ENCODE assay signal across 8 cellular contexts in the genomic region with DNA sequence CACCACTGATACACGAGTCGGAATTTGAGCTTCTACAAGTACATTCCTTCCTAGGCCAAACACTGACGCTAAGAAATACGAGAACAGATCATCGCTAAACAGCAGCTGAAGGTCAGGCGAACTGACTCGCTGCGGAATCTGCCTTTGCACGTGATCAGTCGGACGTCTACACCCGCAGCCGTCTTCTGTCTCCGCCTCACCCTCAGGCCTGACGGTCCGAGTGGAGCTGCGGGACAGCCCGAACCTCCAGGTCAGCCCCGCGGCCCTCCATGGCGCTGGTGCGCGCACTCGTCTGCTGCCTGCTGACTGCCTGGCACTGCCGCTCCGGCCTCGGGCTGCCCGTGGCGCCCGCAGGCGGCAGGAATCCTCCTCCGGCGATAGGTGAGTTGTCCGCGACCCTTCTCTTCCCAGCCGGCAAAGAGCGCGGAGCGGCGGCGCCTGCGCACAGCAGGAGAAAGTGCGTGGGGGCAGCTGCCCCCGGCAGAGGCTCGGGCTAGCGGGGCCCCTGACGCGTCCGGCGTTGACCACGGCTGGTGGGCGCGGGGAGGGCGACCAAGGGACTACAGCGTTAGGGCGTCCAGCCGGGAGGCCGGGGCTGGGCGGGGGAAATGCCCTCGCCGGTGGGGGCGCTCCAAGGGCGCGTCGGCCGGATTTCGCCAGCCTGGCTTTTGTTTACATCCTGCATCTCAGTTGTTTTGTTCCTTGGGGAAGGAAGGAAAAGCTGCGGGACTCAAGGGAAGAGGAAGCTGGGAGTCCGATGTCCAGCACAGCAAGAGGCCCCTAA. TPM values are rescaled to one million over a fixed set of nuclear protein-coding genes. Genes with fewer than 3 reads are reported as not detected.
DNase-seq lines count a peak whose midpoint lies in the region; ATAC-seq, FAIRE-seq and TF ChIP-seq lines count a peak whose summit lies in the region.

A gene with protein sequence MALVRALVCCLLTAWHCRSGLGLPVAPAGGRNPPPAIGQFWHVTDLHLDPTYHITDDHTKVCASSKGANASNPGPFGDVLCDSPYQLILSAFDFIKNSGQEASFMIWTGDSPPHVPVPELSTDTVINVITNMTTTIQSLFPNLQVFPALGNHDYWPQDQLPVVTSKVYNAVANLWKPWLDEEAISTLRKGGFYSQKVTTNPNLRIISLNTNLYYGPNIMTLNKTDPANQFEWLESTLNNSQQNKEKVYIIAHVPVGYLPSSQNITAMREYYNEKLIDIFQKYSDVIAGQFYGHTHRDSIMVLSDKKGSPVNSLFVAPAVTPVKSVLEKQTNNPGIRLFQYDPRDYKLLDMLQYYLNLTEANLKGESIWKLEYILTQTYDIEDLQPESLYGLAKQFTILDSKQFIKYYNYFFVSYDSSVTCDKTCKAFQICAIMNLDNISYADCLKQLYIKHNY (plus strand): TSS at position 181 of the 784 bp plus-strand sequence. CDS start 89 bp downstream, at position 270.

- H3K9me3 ChIP-seq in A673 (ENCODE audit: low read depth, low read length, poor library complexity, severe bottlenecking) (no peaks in the 10 kb centered on the region), left lung (no peaks in the 10 kb centered on the region)

- TF ChIP-seq CTCF in A673 (conservative IDR thresholded peaks at IDR 0.05; ENCODE audit: low read depth, low read length) (peak; percentile 68), dorsolateral prefrontal cortex (IDR thresholded peaks at IDR 0.05 in 54 of 56, conservative IDR thresholded peaks at IDR 0.05 in 2 of 56; ENCODE audit: low read depth in 1 of 56, partially characterized antibody in 56 of 56) (peak in 55 of 56 donors; percentile 33 to 80 (median 57)), left lung (IDR thresholded peaks at IDR 0.05) (peak; percentile 12 to 36)

- no TSS peak for BruUV-seq in A673 (replicated peaks; lab: Mats Ljungman, UMichigan)

- H3K36me3 Mint-ChIP-seq in T-cell, result no peaks in the 10 kb centered on the region
- no peaks in the 10 kb centered on the region for H3K36me3 Mint-ChIP-seq in stimulated activated memory B cell treated with anti-CD40 and anti-IgM and Interleukin-4, amounts not matched to agents 10 μg/mL and 1 μg/mL and 100 μg/mL, for 72 hours

- FAIRE-seq in GM12892 (lab: Jason Lieb, UNC), result peak; percentile 5

- peak within 1 kb of the TSS; percentile 72 to 75 (median 72) for H3K4me3 Mint-ChIP-seq in T-cell
- peak within 1 kb of the TSS; percentile 89 for H3K4me3 Mint-ChIP-seq in stimulated activated memory B cell treated with anti-CD40 and anti-IgM and Interleukin-4, amounts not matched to agents 10 μg/mL and 1 μg/mL and 100 μg/mL, for 72 hours

- TF ChIP-seq POLR2A in GM12892 (IDR thresholded peaks at IDR 0.05; ENCODE audit: low read depth, low read length), result no peak

- H3K27me3 ChIP-seq in A673 (replicated peaks; ENCODE audit: insufficient read depth, low read depth, low read length, poor library complexity), result no peaks in the 10 kb centered on the region
- no peaks in the 10 kb centered on the region for H3K27me3 ChIP-seq in dorsolateral prefrontal cortex
- H3K27me3 ChIP-seq in left lung, result peaks cover 0 to 23% of the 10 kb centered on the region in 2 donors

- H3K27ac ChIP-seq in A673 (ENCODE audit: low read depth, low read length, poor library complexity, severe bottlenecking) (peak within 1 kb of the TSS; percentile 86), dorsolateral prefrontal cortex (peak within 1 kb of the TSS; percentile 56 to 99 (median 96)), left lung (peak within 1 kb of the TSS; percentile 97 to 98)

- CTCF ChIA-PET in A673 (lab: Charles Lee), result no interaction called here
- CTCF ChIA-PET in T-cell (lab: Charles Lee), result no interaction called here

- peak within 1 kb of the TSS; percentile 75 for H3K4me3 ChIP-seq in A673 (ENCODE audit: low read depth, low read length, poor library complexity, severe bottlenecking)
- H3K4me3 ChIP-seq in dorsolateral prefrontal cortex, result peak within 1 kb of the TSS; percentile 58 to 94 (median 81)
- H3K4me3 ChIP-seq in left lung, result peak within 1 kb of the TSS; percentile 58 to 82

- H3K9me3 Mint-ChIP-seq in T-cell, result no peaks in the 10 kb centered on the region
- H3K9me3 Mint-ChIP-seq in stimulated activated memory B cell treated with anti-CD40 and anti-IgM and Interleukin-4, amounts not matched to agents 10 μg/mL and 1 μg/mL and 100 μg/mL, for 72 hours, result no peaks in the 10 kb centered on the region

- H3K36me3 ChIP-seq in A673 (ENCODE audit: insufficient read depth, low read length, poor library complexity, severe bottlenecking) (no peaks in the 10 kb centered on the region), left lung (no peaks in the 10 kb centered on the region)

- peaks cover 49 to 52% of the 10 kb centered on the region in 2 donors for H3K27me3 Mint-ChIP-seq in T-cell
- H3K27me3 Mint-ChIP-seq in stimulated activated memory B cell treated with anti-CD40 and anti-IgM and Interleukin-4, amounts not matched to agents 10 μg/mL and 1 μg/mL and 100 μg/mL, for 72 hours, result peaks cover 35% of the 10 kb centered on the region

- no peak within 1 kb of the TSS for H3K27ac Mint-ChIP-seq in T-cell
- peak within 1 kb of the TSS; percentile 80 for H3K27ac Mint-ChIP-seq in stimulated activated memory B cell treated with anti-CD40 and anti-IgM and Interleukin-4, amounts not matched to agents 10 μg/mL and 1 μg/mL and 100 μg/mL, for 72 hours

- peak; percentile 55 for ATAC-seq in HG02763 (IDR thresholded peaks at IDR 0.05; ENCODE audit: unreplicated experiment)
- peak in 3 of 4 experiments; percentile 34 to 52 (median 35) for ATAC-seq in T-cell (replicated peaks in 1 of 4)
- peak; percentile 79 for ATAC-seq in left lung
- peak; percentile 77 for ATAC-seq in stimulated activated memory B cell treated with anti-CD40 and anti-IgM and Interleukin-4, amounts not matched to agents 10 μg/mL and 1 μg/mL and 100 μg/mL, for 72 hours

- H3K4me1 ChIP-seq in A673 (ENCODE audit: insufficient read depth, low read length, poor library complexity, severe bottlenecking) (peaks cover 23% of the 10 kb centered on the region), left lung (peaks cover 6 to 39% of the 10 kb centered on the region in 2 donors)

- peaks cover 11 to 18% (median 11%) of the 10 kb centered on the region in 3 donors for H3K4me1 Mint-ChIP-seq in T-cell
- H3K4me1 Mint-ChIP-seq in stimulated activated memory B cell treated with anti-CD40 and anti-IgM and Interleukin-4, amounts not matched to agents 10 μg/mL and 1 μg/mL and 100 μg/mL, for 72 hours, result peaks cover 19% of the 10 kb centered on the region

- intact Hi-C loops in A673 (cut with micrococcal nuclease; ENCODE audit: unreplicated experiment), result no loop called here
- intact Hi-C loops in dorsolateral prefrontal cortex (cut with DNase I), result loop anchor here (2.0 to 5.0 kb wide), 3 partner anchors 42 to 50 kb away; no protein-coding TSS in a partner anchor
- intact Hi-C loops in left lung (cut with DNase I), result no loop called here

- POLR2A ChIA-PET in A673 (lab: Charles Lee; ENCODE audit: low non-redundant PET), result no interaction called here
- POLR2A ChIA-PET in T-cell (lab: Charles Lee), result no interaction called here

- DNase-seq in A673 (ENCODE audit: low spot score), result peak; percentile 64
- peak; percentile 29 for DNase-seq in GM12892 (ENCODE audit: insufficient read length)
- DNase-seq in NCI-H1105 treated with DMSO at 0.1 percent for 48 hours (lab: John Stamatoyannopoulos, UW), result peak; percentile 83
- DNase-seq in T-cell, result peak in 5 of 34 experiments; percentile 0 to 6 (median 5)
- peak; percentile 65 to 86 (median 76) for DNase-seq in dorsolateral prefrontal cortex
- peak; percentile 86 to 93 for DNase-seq in left lung

RNA-seq across cellular contexts. Expression of the gene that starts here (rescaled TPM):
- 10.3 and 12.4 TPM in 2 replicates for total RNA-seq in A673 (2021)
- polyA plus RNA-seq in GM12892 (2012; ENCODE audit: missing spikeins), result not detected
- total RNA-seq in T-cell, result under 1 TPM in 1 of 5 donors, not detected in 4; 0.16 TPM
- total RNA-seq in dorsolateral prefrontal cortex, result 10 to 100 TPM in 15 of 120 experiments, 1 to 10 TPM in 105; 2.8 to 12.6 (median 8.1) TPM
- total RNA-seq in left lung, result 10 to 100 TPM; 27.4 to 30.6 TPM

Comparison
In these comparisons a context has a peak if more than half of its experiments do, and no peak if none do; other contexts are left out.
1. Peak in ATAC-seq in T-cell; RNA of the gene not detected or under 1 TPM.
2. intact Hi-C loops: an anchor here in dorsolateral prefrontal cortex (2.0 to 5.0 kb wide); none called in A673 and left lung.